Comparison of ENCODE assay signal across 8 cellular contexts in the genomic region with DNA sequence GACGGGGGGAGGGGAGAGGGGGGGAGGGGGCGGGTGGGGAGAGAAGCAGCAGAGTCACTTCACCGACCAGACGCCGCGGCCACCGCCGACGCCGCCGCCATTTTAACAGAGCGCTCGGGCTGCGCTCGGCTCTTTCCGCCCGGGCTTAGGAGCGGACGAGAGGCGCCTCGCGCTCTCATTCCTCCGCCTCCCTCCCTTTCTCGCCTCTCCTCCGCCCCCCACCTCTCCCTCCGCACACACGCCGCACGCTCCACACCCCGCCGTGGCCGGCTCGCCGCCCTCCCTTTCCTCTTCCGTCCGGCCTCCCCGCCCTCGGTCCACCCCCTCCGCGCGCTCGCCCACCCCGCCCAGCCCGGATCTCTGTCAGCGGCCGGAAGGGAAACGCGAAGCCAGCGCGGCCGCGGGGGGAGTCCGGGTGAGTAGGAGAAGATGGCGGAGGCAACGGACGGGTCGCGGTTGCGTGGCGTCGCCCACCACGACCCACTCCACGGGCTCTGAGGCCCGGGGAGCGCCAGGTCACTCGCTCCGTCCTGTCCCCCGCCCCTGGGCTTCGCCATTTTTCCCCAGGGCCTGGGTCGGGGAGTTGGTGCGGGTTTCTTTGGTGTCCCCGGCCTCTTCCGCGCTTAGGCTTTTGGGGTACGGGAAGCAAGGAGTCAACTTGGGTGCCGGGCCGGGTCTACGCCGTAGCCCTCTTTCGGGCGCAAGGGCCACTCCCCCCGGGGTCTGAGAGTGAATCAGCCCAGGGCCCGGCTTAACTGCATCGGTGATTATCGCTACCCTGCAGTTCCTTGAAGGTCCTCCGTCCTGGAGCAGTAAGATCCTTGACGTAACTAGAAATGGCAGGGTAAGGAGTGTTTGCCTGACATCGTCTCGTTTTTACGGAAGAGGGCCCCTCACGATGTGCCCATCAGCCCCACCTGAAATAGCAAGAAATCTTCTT. TPM values are rescaled to one million over a fixed set of nuclear protein-coding genes. Genes with fewer than 3 reads are reported as not detected.
DNase-seq lines count a peak whose midpoint lies in the region; ATAC-seq and TF ChIP-seq lines count a peak whose summit lies in the region.

USP34 (minus strand) TSS at position 123 of the 940 bp plus-strand sequence. CDS start 395 bp downstream, outside the sequence.

- H3K27me3 ChIP-seq in right atrium auricular region, result no peaks in the 10 kb centered on the region
- H3K27me3 ChIP-seq in psoas muscle (ENCODE audit: insufficient read depth in 3 of 3, low read length in 2 of 3), result no peaks in the 10 kb centered on the region

- peaks cover 0 to 36% of the 10 kb centered on the region in 2 donors for H3K4me1 ChIP-seq in right atrium auricular region
- H3K4me1 ChIP-seq in psoas muscle, result peaks cover 23% of the 10 kb centered on the region
- no peaks in the 10 kb centered on the region for H3K4me1 ChIP-seq in urinary bladder (ENCODE audit: insufficient read depth)

- H3K4me3 ChIP-seq in right atrium auricular region, result peak within 1 kb of the TSS; percentile 80 to 94
- H3K4me3 ChIP-seq in psoas muscle, result peak within 1 kb of the TSS; percentile 94
- peak within 1 kb of the TSS; percentile 99 for H3K4me3 ChIP-seq in urinary bladder (ENCODE audit: low read depth, low read length)

- H3K27ac ChIP-seq in right atrium auricular region, result peak within 1 kb of the TSS; percentile 97 to 98
- peak within 1 kb of the TSS; percentile 99 for H3K27ac ChIP-seq in psoas muscle
- H3K27ac ChIP-seq in urinary bladder (ENCODE audit: low read depth), result peak within 1 kb of the TSS; percentile 100

- DNase-seq in GM13976 (ENCODE audit: low spot score) (peak; percentile 95), NCI-H187 treated with DMSO at 0.1 percent for 48 hours (lab: John Stamatoyannopoulos, UW) (peak; percentile 81), anterior cingulate cortex (lab: John Stamatoyannopoulos, UW) (peak; percentile 49 to 97 (median 92)), right atrium auricular region (ENCODE audit: low spot score) (peak; percentile 89), psoas muscle (peak; percentile 96 to 98)

- peaks cover 7% of the 10 kb centered on the region for H3K36me3 ChIP-seq in right atrium auricular region
- peaks cover 0 to 18% of the 10 kb centered on the region in 2 donors for H3K36me3 ChIP-seq in psoas muscle (ENCODE audit: insufficient read depth in 1 of 2, low read depth in 1 of 2)
- no peaks in the 10 kb centered on the region for H3K36me3 ChIP-seq in urinary bladder (ENCODE audit: insufficient read depth)

- intact Hi-C loops in T-helper 2 cell treated with Interferon-gamma antibody and Interleukin-4, amounts not matched to agents 100 ng/mL and 5 ng/mL, for 36 hours (cut with micrococcal nuclease), result loop anchor here (1.0 to 10.0 kb wide), 13 partner anchors 44 to 1236 kb away; partner anchors contain the start of genes CCT4, EHBP1, FAM161A and PEX13
- intact Hi-C loops in psoas muscle (cut with DNase I), result loop anchor here in 1 of 2 donors (5.0 to 10.0 kb wide), 2 partner anchors 66 to 586 kb away; partner anchors contain the start of genes REL and XPO1

- H3K9me3 ChIP-seq in right atrium auricular region (no peaks in the 10 kb centered on the region), psoas muscle (no peaks in the 10 kb centered on the region)

- no peak for TF ChIP-seq CTCF in GM13976 (IDR thresholded peaks at IDR 0.05; ENCODE audit: borderline replicate concordance, control extremely low read depth, extremely low read depth, insufficient read depth, missing control alignments)
- no peak for TF ChIP-seq CTCF in right atrium auricular region (IDR thresholded peaks at IDR 0.05)
- no peak for TF ChIP-seq CTCF in psoas muscle (IDR thresholded peaks at IDR 0.05)

- ATAC-seq in HG02885 (IDR thresholded peaks at IDR 0.05; ENCODE audit: poor library complexity, unreplicated experiment) (peak; percentile 83), psoas muscle (peak; percentile 91 to 93 (median 92))

- WGBS in psoas muscle, 3 donors, result 0 to 1% (median 0%) methylated on average over 59 to 90 of the region's 91 CpGs
- 1% methylated on average over 89 of the region's 91 CpGs for WGBS in urinary bladder

- in situ Hi-C loops in GM13976 (cut with MboI; ENCODE audit: low sequenced_read_pairs, unreplicated experiment), result no loop called here

RNA-seq across cellular contexts. Expression of gene USP34, which starts in this region (rescaled TPM):
- total RNA-seq in T-helper 2 cell treated with Interferon-gamma antibody and Interleukin-4, amounts not matched to agents 100 ng/mL and 5 ng/mL, for 36 hours, result 94.8 and 96.6 TPM in 2 replicates
- total RNA-seq in right atrium auricular region, result 10 to 100 TPM; 66.0 to 76.0 TPM
- total RNA-seq in psoas muscle, result 10 to 100 TPM; 49.8 to 71.5 (median 53.7) TPM
- polyA plus RNA-seq in psoas muscle, result 10 to 100 TPM; 40.2 to 66.7 (median 56.8) TPM
- total RNA-seq in urinary bladder, result 294 TPM
- polyA plus RNA-seq in urinary bladder, result 48.2 TPM

Comparison
In these comparisons a context has a peak if more than half of its experiments do, and no peak if none do; other contexts are left out.
1. Peak in every context shown above with its lines: DNase-seq, ATAC-seq, H3K4me3 ChIP-seq and H3K27ac ChIP-seq.